ENCODE assay signal across 1 cellular context in genomic region chr2:62789518-62789917, GRCh38.
TF ChIP-seq lines count a peak whose summit lies in the region.

No MANE protein-coding gene starts in this region.

TF ChIP-seq in GM12878, 131 proteins besides CTCF, POLR2A, EP300 and RAD21 (continued from another document):
- no peak for TF ChIP-seq SKIL (IDR thresholded peaks at IDR 0.05; ENCODE audit: low read depth, poor library complexity, severe bottlenecking)
- no peak for TF ChIP-seq YBX1 (IDR thresholded peaks at IDR 0.05)
- no peak for TF ChIP-seq DPF2 (IDR thresholded peaks at IDR 0.05)
- no peak for TF ChIP-seq CEBPZ (IDR thresholded peaks at IDR 0.05; ENCODE audit: low read depth, low read length)
- no peak for TF ChIP-seq E4F1 (IDR thresholded peaks at IDR 0.05; ENCODE audit: borderline replicate concordance, partially characterized antibody)
- no peak for TF ChIP-seq CBX5 (IDR thresholded peaks at IDR 0.05; ENCODE audit: low read depth)
- no peak for TF ChIP-seq CEBPB (IDR thresholded peaks at IDR 0.05; ENCODE audit: borderline replicate concordance in 1 of 2, low read depth in 2 of 2, low read length in 2 of 2)
